ENCODE assay signal across 12 cellular contexts in the genomic region with DNA sequence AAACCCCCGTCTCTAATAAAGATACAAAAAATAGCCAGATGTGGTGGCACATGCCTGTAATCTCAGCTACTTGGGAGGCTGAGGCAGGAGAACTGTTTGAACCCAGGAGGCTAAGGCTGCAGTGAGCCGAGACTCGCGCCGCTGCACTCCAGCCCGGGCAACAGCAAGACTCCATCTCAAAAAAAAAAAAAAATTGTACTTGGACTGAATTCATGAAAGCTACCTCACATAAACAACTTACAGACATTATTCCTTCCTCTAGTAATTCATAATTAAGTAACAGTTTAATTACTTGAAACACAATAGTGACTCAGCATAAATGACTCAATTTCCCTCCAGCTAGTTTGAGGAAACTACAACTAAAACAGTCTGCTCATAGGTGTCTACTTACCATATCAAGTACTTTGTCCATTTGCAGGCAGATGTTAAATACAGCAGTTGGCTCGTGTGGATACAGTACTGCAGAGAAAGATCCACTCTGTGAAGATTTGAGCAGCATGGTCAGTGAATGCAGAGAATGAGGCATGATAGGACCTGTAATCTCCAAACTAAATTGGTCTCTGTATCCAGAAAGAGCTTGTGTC. TPM values are rescaled to one million over a fixed set of nuclear protein-coding genes. Genes with fewer than 3 reads are reported as not detected.
DNase-seq lines count a peak whose midpoint lies in the region; ATAC-seq and TF ChIP-seq lines count a peak whose summit lies in the region.
"Had no signal": no experiment of that assay in that cellular context is flagged by ENCODE, and none has a peak within 500 bp of the region (broad histone marks: within the 10 kb centered on the region; RNA-seq: fewer than 3 reads in every experiment).

No MANE protein-coding gene starts in this region.

- peak overlapping the region; percentile 86 for H3K27ac Mint-ChIP-seq in activated naive CD8-positive, alpha-beta T cell
- peak overlapping the region; percentile 69 for H3K27ac Mint-ChIP-seq in mesothelial cell of epicardium

- DNase-seq in DMS 273 treated with DMSO at 0.1 percent for 48 hours (lab: John Stamatoyannopoulos, UW) (peak; percentile 13), mesothelial cell of epicardium (ENCODE audit: low spot score in 2 of 2, unreplicated experiment in 2 of 2) (no peak), suprapubic skin (ENCODE audit: low spot score in 2 of 2) (no peak)
- DNase-seq: lower lobe of right lung; NCI-H1092 treated with DMSO at 0.1 percent for 48 hours; stimulated activated CD4-positive, alpha-beta T cell treated with anti-CD3 and anti-CD28 coated beads, Interleukin-2, amount 100 ng/mL, for 48 hours; T1000 had no signal

- ATAC-seq in GM21717 (IDR thresholded peaks at IDR 0.05; ENCODE audit: unreplicated experiment) = no peak
- ATAC-seq in HG02973 (IDR thresholded peaks at IDR 0.05; ENCODE audit: unreplicated experiment) = no peak

- no peak for TF ChIP-seq POLR2A in suprapubic skin (IDR thresholded peaks at IDR 0.05)

- peak overlapping the region; percentile 44; the same call in 1 of the 2 replicates for H3K27ac ChIP-seq in HUES6 (ENCODE audit: low read depth, low read length)
- H3K27ac ChIP-seq in suprapubic skin = no peak overlapping the region
- H3K27ac ChIP-seq: lower lobe of right lung had no signal

- H3K4me1 Mint-ChIP-seq in activated naive CD8-positive, alpha-beta T cell (ENCODE audit: low read depth) = peaks cover 11% of the 10 kb centered on the region
- H3K4me1 Mint-ChIP-seq in mesothelial cell of epicardium = no peaks in the 10 kb centered on the region

- no peak overlapping the region for H3K9ac ChIP-seq in HUES6 (ENCODE audit: low read length)

- H3K4me3 ChIP-seq in HUES6 (ENCODE audit: low read depth, low read length) = no peak overlapping the region
- H3K4me3 ChIP-seq in suprapubic skin = no peak overlapping the region
- H3K4me3 ChIP-seq: coronary artery, lower lobe of right lung had no signal

- no peaks in the 10 kb centered on the region for H3K9me3 ChIP-seq in HUES6 (ENCODE audit: control insufficient read depth, insufficient read depth, low read depth, low read length)
- no peaks in the 10 kb centered on the region for H3K9me3 ChIP-seq in suprapubic skin
- H3K9me3 ChIP-seq: lower lobe of right lung had no signal

- H3K36me3 ChIP-seq in HUES6 (ENCODE audit: control insufficient read depth, insufficient read depth, low read length) (peaks cover 77% of the 10 kb centered on the region), suprapubic skin (peaks cover 34% of the 10 kb centered on the region)

- WGBS in suprapubic skin = 76% methylated on average over 7 of the region's 7 CpGs

- H3K36me3 Mint-ChIP-seq in activated naive CD8-positive, alpha-beta T cell = peaks cover 5% of the 10 kb centered on the region
- H3K36me3 Mint-ChIP-seq in mesothelial cell of epicardium = peaks cover 17% of the 10 kb centered on the region

- TF ChIP-seq CTCF in mesothelial cell of epicardium (IDR thresholded peaks at IDR 0.05; ENCODE audit: unreplicated experiment) (no peak), suprapubic skin (IDR thresholded peaks at IDR 0.05) (no peak)

- H3K4me3 Mint-ChIP-seq in activated naive CD8-positive, alpha-beta T cell = no peak overlapping the region
- no peak overlapping the region for H3K4me3 Mint-ChIP-seq in mesothelial cell of epicardium

- no peak for TF ChIP-seq EP300 in suprapubic skin (IDR thresholded peaks at IDR 0.05)

- no peaks in the 10 kb centered on the region for H3K9me3 Mint-ChIP-seq in activated naive CD8-positive, alpha-beta T cell (ENCODE audit: low read depth)
- H3K9me3 Mint-ChIP-seq in mesothelial cell of epicardium = no peaks in the 10 kb centered on the region

- H3K27me3 ChIP-seq in HUES6 (ENCODE audit: control insufficient read depth, insufficient read depth, low read length) (no peaks in the 10 kb centered on the region), suprapubic skin (no peaks in the 10 kb centered on the region)

- no peaks in the 10 kb centered on the region for H3K27me3 Mint-ChIP-seq in activated naive CD8-positive, alpha-beta T cell
- no peaks in the 10 kb centered on the region for H3K27me3 Mint-ChIP-seq in mesothelial cell of epicardium (ENCODE audit: low read depth)

- H3K4me1 ChIP-seq in HUES6 (ENCODE audit: control insufficient read depth, insufficient read depth, low read length) (no peaks in the 10 kb centered on the region), suprapubic skin (peaks cover 7% of the 10 kb centered on the region)

RNA-seq across cellular contexts. Expression of a gene that starts 9.4 kb away (rescaled TPM):
- 16.4 to 21.8 TPM (median 20.0 TPM) in 3 replicates for total RNA-seq in mesothelial cell of epicardium
- total RNA-seq in suprapubic skin = 10 to 100 TPM in 1 of 4 donors, 1 to 10 TPM in 3; 5.8 to 19.7 (median 6.7) TPM

RNA-seq across cellular contexts. Expression of a gene that starts 36.2 kb away (rescaled TPM):
- 427 to 437 TPM (median 428 TPM) in 3 replicates for total RNA-seq in mesothelial cell of epicardium
- 100 to 1,000 TPM; 217 to 417 (median 313) TPM for total RNA-seq in suprapubic skin

RNA-seq across cellular contexts. Expression of a gene that starts 37.1 kb away (rescaled TPM):
- total RNA-seq in mesothelial cell of epicardium (85.1 to 88.4 TPM (median 85.3 TPM) in 3 replicates), suprapubic skin (10 to 100 TPM; 69.9 to 87.7 (median 77.3) TPM)
